Comparison of ENCODE assay signal across 13 cellular contexts in genomic region chr10:22658745-22659410, GRCh38. TPM values are rescaled to one million over a fixed set of nuclear protein-coding genes. Genes with fewer than 3 reads are reported as not detected.
DNase-seq lines count a peak whose midpoint lies in the region; ATAC-seq, FAIRE-seq and TF ChIP-seq lines count a peak whose summit lies in the region.
"Had no signal": no experiment of that assay in that cellular context is flagged by ENCODE, and none has a peak within 500 bp of the region (broad histone marks: within the 10 kb centered on the region; RNA-seq: fewer than 3 reads in every experiment).

No MANE protein-coding gene starts in this region.

- no peaks in the 10 kb centered on the region; a peak in 1 of 5 replicates for H3K36me3 ChIP-seq in HepG2 (replicated peaks in 1 of 2; ENCODE audit: control insufficient read depth in 1 of 2, insufficient read depth in 2 of 2, low read length in 2 of 2)
- H3K36me3 ChIP-seq in psoas muscle (ENCODE audit: insufficient read depth in 1 of 2, low read depth in 1 of 2), result no peaks in the 10 kb centered on the region
- H3K36me3 ChIP-seq in vagina, result no peaks in the 10 kb centered on the region
- H3K36me3 ChIP-seq: pancreas had no signal

- TF ChIP-seq RAD21 in A549 (conservative IDR thresholded peaks at IDR 0.05 in 1 of 2, IDR thresholded peaks at IDR 0.05 in 1 of 2) (no peak), HepG2 (CRISPR knock-in tag; IDR thresholded peaks at IDR 0.05) (no peak)

- no peak for TF ChIP-seq EP300 in A549 (IDR thresholded peaks at IDR 0.05)
- TF ChIP-seq EP300 in HepG2 (IDR thresholded peaks at IDR 0.05; ENCODE audit: low read depth in 2 of 2, low read length in 2 of 2), result no peak
- no peak for TF ChIP-seq EP300 in HepG2 (CRISPR knock-in tag; IDR thresholded peaks at IDR 0.05; ENCODE audit: borderline replicate concordance)

- ATAC-seq in A549 (no peak), HepG2 (no peak), GM18907 (IDR thresholded peaks at IDR 0.05; ENCODE audit: unreplicated experiment) (no peak), psoas muscle (no peak)
- ATAC-seq: pancreas had no signal

- POLR2A ChIA-PET in A549 (lab: Yijun Ruan, JAX), result no interaction called here
- POLR2A ChIA-PET in HepG2 (lab: Yijun Ruan, JAX), result no interaction called here

- H3K4me3 Mint-ChIP-seq in activated naive CD8-positive, alpha-beta T cell treated with anti-CD3 and anti-CD28 coated beads for 36 hours, result peak overlapping the region; percentile 64

- H3K27ac ChIP-seq in A549 (peak overlapping the region in 1 of 2 experiments; percentile 33; a peak in 1 of 6 replicates), HepG2 (ENCODE audit: extremely low read length, insufficient read depth, low read length) (no peak overlapping the region), psoas muscle (no peak overlapping the region), vagina (no peak overlapping the region)
- H3K27ac ChIP-seq: pancreas had no signal

- TF ChIP-seq POLR2A in A549 (IDR thresholded peaks at IDR 0.05; ENCODE audit: low read length), result no peak
- TF ChIP-seq POLR2A in HepG2 (IDR thresholded peaks at IDR 0.05; ENCODE audit: insufficient read depth in 1 of 2, low read depth in 2 of 2, low read length in 2 of 2), result no peak
- no peak for TF ChIP-seq POLR2A in vagina (IDR thresholded peaks at IDR 0.05)

- H3K4me1 ChIP-seq in A549 (peaks cover 49% of the 10 kb centered on the region), HepG2 (ENCODE audit: insufficient read depth, low read length) (peaks cover 40% of the 10 kb centered on the region), psoas muscle (no peaks in the 10 kb centered on the region), vagina (peaks cover 22% of the 10 kb centered on the region)

- peaks cover 40% of the 10 kb centered on the region for H3K36me3 Mint-ChIP-seq in activated naive CD8-positive, alpha-beta T cell treated with anti-CD3 and anti-CD28 coated beads for 36 hours

- H3K79me2 ChIP-seq in HepG2 (ENCODE audit: insufficient read depth, low read length), result peaks cover 15% of the 10 kb centered on the region

- no peaks in the 10 kb centered on the region for H4K20me1 ChIP-seq in HepG2 (ENCODE audit: insufficient read depth, low read length)

- H3K4me3 ChIP-seq in A549 (no peak overlapping the region), HepG2 (replicated peaks in 1 of 3; ENCODE audit: insufficient read depth in 1 of 3, low read depth in 2 of 3, low read length in 3 of 3) (no peak overlapping the region), psoas muscle (no peak overlapping the region), vagina (no peak overlapping the region)
- H3K4me3 ChIP-seq: pancreas had no signal

- H2AFZ ChIP-seq in HepG2 (ENCODE audit: low read length), result no peak overlapping the region

- CTCF ChIA-PET in A549 (lab: Yijun Ruan, JAX) (no interaction called here), HepG2 (lab: Yijun Ruan, JAX; ENCODE audit: low intra/inter-chr PET ratio, low total read pairs) (no interaction called here)

- peaks cover 93% of the 10 kb centered on the region for H3K4me1 Mint-ChIP-seq in activated naive CD8-positive, alpha-beta T cell treated with anti-CD3 and anti-CD28 coated beads for 36 hours

- no peak overlapping the region for H3K9ac ChIP-seq in HepG2 (ENCODE audit: insufficient read depth, low read depth, low read length)

- H3K9me3 Mint-ChIP-seq in activated naive CD8-positive, alpha-beta T cell treated with anti-CD3 and anti-CD28 coated beads for 36 hours, result no peaks in the 10 kb centered on the region

- TF ChIP-seq CTCF in A549 (IDR thresholded peaks at IDR 0.05) (no peak), HepG2 (CRISPR knock-in tag; IDR thresholded peaks at IDR 0.05) (no peak), psoas muscle (IDR thresholded peaks at IDR 0.05) (no peak), vagina (IDR thresholded peaks at IDR 0.05) (no peak)

- BruUV-seq in HepG2 (replicated peaks; lab: Mats Ljungman, UMichigan), result no TSS peak

- no peaks in the 10 kb centered on the region for H3K27me3 Mint-ChIP-seq in activated naive CD8-positive, alpha-beta T cell treated with anti-CD3 and anti-CD28 coated beads for 36 hours

- H3K9me3 ChIP-seq in A549 (no peaks in the 10 kb centered on the region), HepG2 (ENCODE audit: low read length) (no peaks in the 10 kb centered on the region), psoas muscle (no peaks in the 10 kb centered on the region), vagina (no peaks in the 10 kb centered on the region)
- H3K9me3 ChIP-seq: pancreas had no signal

- H3K4me2 ChIP-seq in A549 (0 out of 3 replicates have a peak overlapping the region, but pooled peaks have one; percentile 13), HepG2 (ENCODE audit: low read depth, low read length) (no peak overlapping the region)

- DNase-seq in A549 (ENCODE audit: low read depth in 1 of 2, low spot score in 1 of 2) (no peak), ELR (ENCODE audit: low read depth) (peak; percentile 42), HepG2 (ENCODE audit: low spot score) (peak; percentile 3), psoas muscle (no peak), vagina (ENCODE audit: extremely low spot score in 2 of 2) (no peak)
- DNase-seq in activated naive CD8-positive, alpha-beta T cell treated with anti-CD3 and anti-CD28 coated beads for 36 hours, result no peak
- DNase-seq in activated CD8-positive, alpha-beta memory T cell treated with anti-CD3 and anti-CD28 coated beads, Interleukin-2, amount 50 U/mL, for 4 hours, result no peak
- DNase-seq: AML-193; GOT3; mammary epithelial cell; pancreas; stimulated activated CD4-positive, alpha-beta T cell treated with anti-CD3 and anti-CD28 coated beads, Interleukin-12 subunit alpha, Interleukin-12 subunit beta, amount 100 ng/mL, for 4 hours had no signal

- FAIRE-seq in A549 (lab: Jason Lieb, UNC) (no peak), HepG2 (lab: Jason Lieb, UNC) (no peak)
- FAIRE-seq: pancreas had no signal

- H3K27ac Mint-ChIP-seq in activated naive CD8-positive, alpha-beta T cell treated with anti-CD3 and anti-CD28 coated beads for 36 hours, result peak overlapping the region; percentile 99

- intact Hi-C loops in HepG2 (cut with micrococcal nuclease; ENCODE audit: unreplicated experiment) (no loop called here), psoas muscle (cut with DNase I) (no loop called here), vagina (cut with DNase I) (no loop called here)

- 87% methylated on average over 7 of the region's 7 CpGs for WGBS in A549 (ENCODE audit: missing lambda C conversion rate)
- WGBS in HepG2 (ENCODE audit: low lambda C conversion rate), result 91% methylated on average over 7 of the region's 7 CpGs
- WGBS in psoas muscle, 3 donors, result 91 to 96% (median 96%) methylated on average over 7 of the region's 7 CpGs

- no peaks in the 10 kb centered on the region for H3K27me3 ChIP-seq in HepG2 (ENCODE audit: control insufficient read depth in 1 of 2, insufficient read depth in 2 of 2, low read length in 2 of 2)
- H3K27me3 ChIP-seq in psoas muscle (ENCODE audit: insufficient read depth in 3 of 3, low read length in 2 of 3), result no peaks in the 10 kb centered on the region
- H3K27me3 ChIP-seq in vagina, result no peaks in the 10 kb centered on the region
- H3K27me3 ChIP-seq: pancreas had no signal

- in situ Hi-C loops in HepG2 (cut with HindIII; ENCODE audit: extremely low pct_ligation_motif_present, low pct_unique_long_range_greater_than_20kb), result no loop called here

TF ChIP-seq in A549, 52 proteins besides CTCF, POLR2A, EP300 and RAD21 (continues in another document):
- TF ChIP-seq CHD4 (IDR thresholded peaks at IDR 0.05; ENCODE audit: borderline replicate concordance), result no peak

TF ChIP-seq in HepG2, 621 proteins besides CTCF, POLR2A, EP300 and RAD21 (continues in another document):
- TF ChIP-seq DPF2 (CRISPR knock-in tag; IDR thresholded peaks at IDR 0.05; ENCODE audit: borderline replicate concordance, low read depth), result no peak
- 0 out of 2 replicates have a peak, but pooled peaks have one; percentile 18 for TF ChIP-seq CEBPB (IDR thresholded peaks at IDR 0.05; ENCODE audit: borderline replicate concordance, low read depth, low read length)
- no peak for TF ChIP-seq SNRNP70 (IDR thresholded peaks at IDR 0.05; ENCODE audit: low read depth, low read length)
- TF ChIP-seq NR2F1 (CRISPR knock-in tag; IDR thresholded peaks at IDR 0.05), result peak in 1 of 2 experiments; percentile 55; a peak in 1 of 4 replicates
- no peak for TF ChIP-seq HNRNPL (IDR thresholded peaks at IDR 0.05; ENCODE audit: low read depth, low read length)

RNA-seq across cellular contexts. Expression of gene PIP4K2A, which starts 55.5 kb away (rescaled TPM):
- 21.6 and 24.0 TPM in 2 replicates for polyA plus RNA-seq in A549 (2011; rRNA removed)
- 5.5 and 6.2 TPM in 2 replicates for polyA plus RNA-seq in A549 (2012; cell fraction: cytosol; rRNA removed)
- 1.8 and 3.8 TPM in 2 replicates for polyA plus RNA-seq in A549 (2012; cell fraction: nucleus; rRNA removed)
- polyA plus RNA-seq in A549 (2017; fragmentation: RNase III; extraction: RNeasy Plus Mini Kit Qiagen cat#74134 plus additional on column Dnase treatment), result 18.4 to 23.1 TPM (median 20.4 TPM) in 3 replicates
- 18.1 and 18.7 TPM in 2 replicates for polyA minus RNA-seq in A549 (2011; rRNA and poly(A)+ RNA removed)
- 100 to 1,000 TPM; 111 to 118 TPM for total RNA-seq in activated naive CD8-positive, alpha-beta T cell treated with anti-CD3 and anti-CD28 coated beads for 36 hours
- 22.6 and 25.7 TPM in 2 replicates for total RNA-seq in HepG2 (2016; rRNA removed; fragmentation: Illumina TruSeq; extraction: Trizol)
- total RNA-seq in HepG2 (2016; cell fraction: cytosol; rRNA removed; fragmentation: Illumina TruSeq; extraction: Trizol; ENCODE audit: low read depth), result 6.1 and 10.2 TPM in 2 replicates
- total RNA-seq in HepG2 (2016; cell fraction: insoluble cytoplasmic fraction; rRNA removed; fragmentation: Illumina TruSeq; extraction: Trizol), result 20.3 and 22.2 TPM in 2 replicates
- total RNA-seq in HepG2 (2016; cell fraction: membrane; rRNA removed; fragmentation: Illumina TruSeq; extraction: Trizol), result 24.0 and 27.4 TPM in 2 replicates
- 11.6 and 11.8 TPM in 2 replicates for total RNA-seq in HepG2 (2016; cell fraction: nucleus; rRNA removed; fragmentation: Illumina TruSeq; extraction: Trizol)
- polyA plus RNA-seq in HepG2 (2011; rRNA removed), result 7.1 and 9.1 TPM in 2 replicates
- polyA plus RNA-seq in HepG2 (2011; cell fraction: cytosol; rRNA removed), result 5.3 and 6.6 TPM in 2 replicates
- 2.9 and 4.2 TPM in 2 replicates for polyA plus RNA-seq in HepG2 (2011; cell fraction: nucleus; rRNA removed)
- 5.0 and 6.5 TPM in 2 replicates for polyA plus RNA-seq in HepG2 (2012)
- 5.4 and 7.9 TPM in 2 replicates for polyA plus RNA-seq in HepG2 (2016; cell fraction: cytosol; fragmentation: Illumina TruSeq; extraction: Trizol; ENCODE audit: low read depth)
- 25.0 and 34.3 TPM in 2 replicates for polyA plus RNA-seq in HepG2 (2016; cell fraction: insoluble cytoplasmic fraction; fragmentation: Illumina TruSeq; extraction: Trizol; ENCODE audit: low read depth)
- 18.1 and 20.5 TPM in 2 replicates for polyA plus RNA-seq in HepG2 (2016; cell fraction: membrane; fragmentation: Illumina TruSeq; extraction: Trizol; ENCODE audit: low read depth)
- 13.7 and 14.2 TPM in 2 replicates for polyA plus RNA-seq in HepG2 (2016; cell fraction: nucleus; fragmentation: Illumina TruSeq; extraction: Trizol; ENCODE audit: insufficient read depth, low read depth)
- polyA minus RNA-seq in HepG2 (2011; rRNA and poly(A)+ RNA removed; ENCODE audit: low replicate concordance), result 6.7 and 9.6 TPM in 2 replicates
- 11.4 and 13.8 TPM in 2 replicates for polyA minus RNA-seq in HepG2 (2011; cell fraction: cytosol; rRNA and poly(A)+ RNA removed)
- 19.6 and 21.5 TPM in 2 replicates for polyA minus RNA-seq in HepG2 (2011; cell fraction: nucleus; rRNA and poly(A)+ RNA removed)
- 1 to 10 TPM; 5.9 to 9.7 (median 8.0) TPM for total RNA-seq in psoas muscle
- 1 to 10 TPM; 2.3 to 7.6 (median 4.3) TPM for polyA plus RNA-seq in psoas muscle
- total RNA-seq in vagina, result 20.6 TPM

Comparison
In these comparisons a context has a peak if more than half of its experiments do, and no peak if none do; other contexts are left out.
1. DNase-seq: peak in ELR (single experiment) and HepG2 (single experiment); none in A549 (0 of 2), activated naive CD8-positive, alpha-beta T cell treated with anti-CD3 and anti-CD28 coated beads for 36 hours (single experiment), activated CD8-positive, alpha-beta memory T cell treated with anti-CD3 and anti-CD28 coated beads, Interleukin-2, amount 50 U/mL, for 4 hours (single experiment), psoas muscle (0 of 2) and vagina (0 of 2).